Comparison of ENCODE assay signal across 16 cellular contexts in genomic region chr4:44553143-44553542, GRCh38.
DNase-seq lines count a peak whose midpoint lies in the region; ATAC-seq and TF ChIP-seq lines count a peak whose summit lies in the region.
"Had no signal": no experiment of that assay in that cellular context is flagged by ENCODE, and none has a peak within 500 bp of the region (broad histone marks: within the 10 kb centered on the region; RNA-seq: fewer than 3 reads in every experiment).

No MANE protein-coding gene starts in this region.

- TF ChIP-seq CTCF in RWPE2 (IDR thresholded peaks at IDR 0.05; ENCODE audit: poor library complexity, severe bottlenecking) (no peak), foreskin keratinocyte (conservative IDR thresholded peaks at IDR 0.05) (no peak)

- H3K4me1 ChIP-seq in RWPE2 (ENCODE audit: insufficient read depth, poor library complexity, severe bottlenecking) (no peaks in the 10 kb centered on the region), foreskin keratinocyte (peaks cover 7% of the 10 kb centered on the region)
- H3K4me1 ChIP-seq: BE2C had no signal

- H3K27me3 ChIP-seq in RWPE2 (ENCODE audit: insufficient read depth, poor library complexity, severe bottlenecking) = no peaks in the 10 kb centered on the region
- no peaks in the 10 kb centered on the region for H3K27me3 ChIP-seq in foreskin keratinocyte
- H3K27me3 ChIP-seq: BE2C had no signal

- DNase-seq in NCI-H226 (peak; percentile 49), RWPE2 (ENCODE audit: low spot score) (no peak), foreskin keratinocyte (peak in 1 of 2 donors; percentile 84), hypothalamus (lab: John Stamatoyannopoulos, UW) (no peak)
- DNase-seq in natural killer cell treated with Interleukin-12 subunit alpha and Interleukin-12 subunit beta and Interleukin-15 and Interleukin-18, amount 100 ng/mL, for 72 hours (ENCODE audit: low spot score) = no peak
- DNase-seq in activated CD4-positive, CD25-positive, alpha-beta regulatory T cell treated with anti-CD3 and anti-CD28 coated beads, Interleukin-2, amount 50 U/mL, for 72 hours = no peak
- DNase-seq: ACHN; BE2C; C1 segment of cervical spinal cord; CD4-positive, CD25-positive, alpha-beta regulatory T cell; DMS153; DMS79; GDM1; GM23248; HCEC 1CT; IMR-90 had no signal

- no peaks in the 10 kb centered on the region for H3K9me3 Mint-ChIP-seq in natural killer cell treated with Interleukin-12 subunit alpha and Interleukin-12 subunit beta and Interleukin-15 and Interleukin-18, amount 100 ng/mL, for 72 hours

- no peak overlapping the region for H3K4me3 Mint-ChIP-seq in natural killer cell treated with Interleukin-12 subunit alpha and Interleukin-12 subunit beta and Interleukin-15 and Interleukin-18, amount 100 ng/mL, for 72 hours
- H3K4me3 Mint-ChIP-seq: CD4-positive, CD25-positive, alpha-beta regulatory T cell had no signal

- no peaks in the 10 kb centered on the region for H3K4me1 Mint-ChIP-seq in natural killer cell treated with Interleukin-12 subunit alpha and Interleukin-12 subunit beta and Interleukin-15 and Interleukin-18, amount 100 ng/mL, for 72 hours (ENCODE audit: low read depth in 2 of 2)
- H3K4me1 Mint-ChIP-seq: CD4-positive, CD25-positive, alpha-beta regulatory T cell had no signal

- H3K27me3 Mint-ChIP-seq in natural killer cell treated with Interleukin-12 subunit alpha and Interleukin-12 subunit beta and Interleukin-15 and Interleukin-18, amount 100 ng/mL, for 72 hours = no peaks in the 10 kb centered on the region
- H3K27me3 Mint-ChIP-seq: CD4-positive, CD25-positive, alpha-beta regulatory T cell had no signal

- H3K36me3 Mint-ChIP-seq in natural killer cell treated with Interleukin-12 subunit alpha and Interleukin-12 subunit beta and Interleukin-15 and Interleukin-18, amount 100 ng/mL, for 72 hours = no peaks in the 10 kb centered on the region
- H3K36me3 Mint-ChIP-seq: CD4-positive, CD25-positive, alpha-beta regulatory T cell had no signal

- no peak overlapping the region for H3K27ac Mint-ChIP-seq in natural killer cell treated with Interleukin-12 subunit alpha and Interleukin-12 subunit beta and Interleukin-15 and Interleukin-18, amount 100 ng/mL, for 72 hours
- H3K27ac Mint-ChIP-seq: CD4-positive, CD25-positive, alpha-beta regulatory T cell had no signal

- H3K27ac ChIP-seq in RWPE2 (ENCODE audit: poor library complexity, severe bottlenecking) (no peak overlapping the region), foreskin keratinocyte (peak overlapping the region; percentile 48)
- H3K27ac ChIP-seq: GM23248 had no signal

- H3K4me3 ChIP-seq in RWPE2 (ENCODE audit: severe bottlenecking) = no peak overlapping the region
- H3K4me3 ChIP-seq: GM23248 had no signal

- no peaks in the 10 kb centered on the region for H3K9me3 ChIP-seq in RWPE2 (ENCODE audit: severe bottlenecking)
- H3K9me3 ChIP-seq: BE2C had no signal

- H3K36me3 ChIP-seq in RWPE2 (ENCODE audit: low read depth) = no peaks in the 10 kb centered on the region
- H3K36me3 ChIP-seq: BE2C had no signal

- ATAC-seq in RWPE2 (ENCODE audit: low read depth) (peak; percentile 71; the same call in 1 of the 3 replicates), foreskin keratinocyte (peak; percentile 100)
- ATAC-seq in natural killer cell treated with Interleukin-12 subunit alpha and Interleukin-12 subunit beta and Interleukin-15 and Interleukin-18, amount 100 ng/mL, for 72 hours = no peak

Comparison
In these comparisons a context has a peak if more than half of its experiments do, and no peak if none do; other contexts are left out.
1. ATAC-seq: peak in RWPE2 (single experiment) and foreskin keratinocyte (single experiment); none in natural killer cell treated with Interleukin-12 subunit alpha and Interleukin-12 subunit beta and Interleukin-15 and Interleukin-18, amount 100 ng/mL, for 72 hours (0 of 2).